8 cellular contexts compared by ENCODE assay signal in genomic region chr11:57324886-57325734, GRCh38. TPM values are rescaled to one million over a fixed set of nuclear protein-coding genes. Genes with fewer than 3 reads are reported as not detected.
DNase-seq lines count a peak whose midpoint lies in the region; ATAC-seq and TF ChIP-seq lines count a peak whose summit lies in the region.

A gene with protein sequence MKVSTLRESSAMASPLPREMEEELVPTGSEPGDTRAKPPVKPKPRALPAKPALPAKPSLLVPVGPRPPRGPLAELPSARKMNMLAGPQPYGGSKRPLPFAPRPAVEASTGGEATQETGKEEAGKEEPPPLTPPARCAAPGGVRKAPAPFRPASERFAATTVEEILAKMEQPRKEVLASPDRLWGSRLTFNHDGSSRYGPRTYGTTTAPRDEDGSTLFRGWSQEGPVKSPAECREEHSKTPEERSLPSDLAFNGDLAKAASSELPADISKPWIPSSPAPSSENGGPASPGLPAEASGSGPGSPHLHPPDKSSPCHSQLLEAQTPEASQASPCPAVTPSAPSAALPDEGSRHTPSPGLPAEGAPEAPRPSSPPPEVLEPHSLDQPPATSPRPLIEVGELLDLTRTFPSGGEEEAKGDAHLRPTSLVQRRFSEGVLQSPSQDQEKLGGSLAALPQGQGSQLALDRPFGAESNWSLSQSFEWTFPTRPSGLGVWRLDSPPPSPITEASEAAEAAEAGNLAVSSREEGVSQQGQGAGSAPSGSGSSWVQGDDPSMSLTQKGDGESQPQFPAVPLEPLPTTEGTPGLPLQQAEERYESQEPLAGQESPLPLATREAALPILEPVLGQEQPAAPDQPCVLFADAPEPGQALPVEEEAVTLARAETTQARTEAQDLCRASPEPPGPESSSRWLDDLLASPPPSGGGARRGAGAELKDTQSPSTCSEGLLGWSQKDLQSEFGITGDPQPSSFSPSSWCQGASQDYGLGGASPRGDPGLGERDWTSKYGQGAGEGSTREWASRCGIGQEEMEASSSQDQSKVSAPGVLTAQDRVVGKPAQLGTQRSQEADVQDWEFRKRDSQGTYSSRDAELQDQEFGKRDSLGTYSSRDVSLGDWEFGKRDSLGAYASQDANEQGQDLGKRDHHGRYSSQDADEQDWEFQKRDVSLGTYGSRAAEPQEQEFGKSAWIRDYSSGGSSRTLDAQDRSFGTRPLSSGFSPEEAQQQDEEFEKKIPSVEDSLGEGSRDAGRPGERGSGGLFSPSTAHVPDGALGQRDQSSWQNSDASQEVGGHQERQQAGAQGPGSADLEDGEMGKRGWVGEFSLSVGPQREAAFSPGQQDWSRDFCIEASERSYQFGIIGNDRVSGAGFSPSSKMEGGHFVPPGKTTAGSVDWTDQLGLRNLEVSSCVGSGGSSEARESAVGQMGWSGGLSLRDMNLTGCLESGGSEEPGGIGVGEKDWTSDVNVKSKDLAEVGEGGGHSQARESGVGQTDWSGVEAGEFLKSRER (N-terminal part only) (minus strand): TSS chr11:57324952. CDS start chr11:57321885, 3,067 bp downstream.

- peaks cover 16% of the 10 kb centered on the region for H3F3A ChIP-seq in SU-DHL-6 (ENCODE audit: insufficient read depth)

- TF ChIP-seq POLR2A in GM10847 (IDR thresholded peaks at IDR 0.05; ENCODE audit: extremely low read depth, insufficient read length) (peak; percentile 42), testis (IDR thresholded peaks at IDR 0.05) (peak; percentile 11)

- H3K4me3 ChIP-seq in SU-DHL-6 (ENCODE audit: insufficient read depth, low read length, poor library complexity, severe bottlenecking), result peak within 1 kb of the TSS; percentile 38
- H3K4me3 ChIP-seq in osteoblast (ENCODE audit: insufficient read depth, low read length), result peak within 1 kb of the TSS; percentile 96
- peak within 1 kb of the TSS; percentile 88 to 90 for H3K4me3 ChIP-seq in testis

- peak within 1 kb of the TSS; percentile 53 for H3K9ac ChIP-seq in SU-DHL-6 (ENCODE audit: low read length)

- H3K4me1 ChIP-seq in osteoblast (ENCODE audit: insufficient read depth, low read length) (peaks cover 41% of the 10 kb centered on the region), testis (peaks cover 39% of the 10 kb centered on the region)

- H3K4me2 ChIP-seq in SU-DHL-6 (ENCODE audit: low read depth, low read length, poor library complexity, severe bottlenecking), result peak within 1 kb of the TSS; percentile 61
- H3K4me2 ChIP-seq in osteoblast (ENCODE audit: insufficient read depth, low read length), result peak within 1 kb of the TSS; percentile 97

- H2AFZ ChIP-seq in SU-DHL-6 (ENCODE audit: low read depth, low read length, severe bottlenecking), result peak within 1 kb of the TSS; percentile 55
- H2AFZ ChIP-seq in osteoblast (ENCODE audit: low read length), result peak within 1 kb of the TSS; percentile 97

- H3K4me3 Mint-ChIP-seq in activated naive CD8-positive, alpha-beta T cell treated with anti-CD3 and anti-CD28 coated beads, Interleukin-2, amount 10 ng/mL, durations not matched to agents 7 days and 5 days, result peak within 1 kb of the TSS; percentile 85
- peak within 1 kb of the TSS; percentile 97 for H3K4me3 Mint-ChIP-seq in glutamatergic neuron (ENCODE audit: unreplicated experiment)

- H3K27me3 Mint-ChIP-seq in activated naive CD8-positive, alpha-beta T cell treated with anti-CD3 and anti-CD28 coated beads, Interleukin-2, amount 10 ng/mL, durations not matched to agents 7 days and 5 days, result no peaks in the 10 kb centered on the region
- H3K27me3 Mint-ChIP-seq in glutamatergic neuron (ENCODE audit: unreplicated experiment), result peaks cover 28% of the 10 kb centered on the region

- no peak for TF ChIP-seq CTCF in SU-DHL-6 (IDR thresholded peaks at IDR 0.05; ENCODE audit: insufficient read depth, low read length, poor library complexity, severe bottlenecking)
- TF ChIP-seq CTCF in glutamatergic neuron (IDR thresholded peaks at IDR 0.05; ENCODE audit: partially characterized antibody, unreplicated experiment), result no peak
- no peak for TF ChIP-seq CTCF in osteoblast (IDR thresholded peaks at IDR 0.05; ENCODE audit: extremely low read depth, low read depth, low read length)
- TF ChIP-seq CTCF in testis (IDR thresholded peaks at IDR 0.05), result peak in 1 of 3 experiments; percentile 3

- POLR2A ChIA-PET in activated naive CD8-positive, alpha-beta T cell treated with anti-CD3 and anti-CD28 coated beads, Interleukin-2, amount 10 ng/mL, durations not matched to agents 7 days and 5 days (lab: Charles Lee), result interaction anchor here (0.6 to 3.8 kb wide), 9 partner anchors 9 to 243 kb away, joined by 3 to 80 read pairs (median 3); partner anchors contain the start of genes SSRP1 and UBE2L6

- DNase-seq in NCI-H1105 (lab: John Stamatoyannopoulos, UW) (peak; percentile 93), glutamatergic neuron (peak; percentile 96), osteoblast (ENCODE audit: insufficient read length, low spot score, missing footprints) (peak; percentile 98), testis (peak; percentile 98)
- peak; percentile 91 for DNase-seq in activated naive CD8-positive, alpha-beta T cell treated with anti-CD3 and anti-CD28 coated beads, Interleukin-2, amount 10 ng/mL, durations not matched to agents 7 days and 5 days

- H3K9me3 Mint-ChIP-seq in activated naive CD8-positive, alpha-beta T cell treated with anti-CD3 and anti-CD28 coated beads, Interleukin-2, amount 10 ng/mL, durations not matched to agents 7 days and 5 days, result no peaks in the 10 kb centered on the region
- H3K9me3 Mint-ChIP-seq in glutamatergic neuron (ENCODE audit: unreplicated experiment), result peaks cover 25% of the 10 kb centered on the region

- peaks cover 41% of the 10 kb centered on the region for H3K36me3 Mint-ChIP-seq in activated naive CD8-positive, alpha-beta T cell treated with anti-CD3 and anti-CD28 coated beads, Interleukin-2, amount 10 ng/mL, durations not matched to agents 7 days and 5 days
- H3K36me3 Mint-ChIP-seq in glutamatergic neuron (ENCODE audit: unreplicated experiment), result no peaks in the 10 kb centered on the region

- no peaks in the 10 kb centered on the region for H3K9me2 ChIP-seq in SU-DHL-6 (replicated peaks; ENCODE audit: insufficient read depth, low read length)

- no peaks in the 10 kb centered on the region for H3K9me3 ChIP-seq in SU-DHL-6 (ENCODE audit: insufficient read depth, low read length)
- no peaks in the 10 kb centered on the region for H3K9me3 ChIP-seq in osteoblast (ENCODE audit: low read depth, low read length)
- H3K9me3 ChIP-seq in testis, result no peaks in the 10 kb centered on the region

- no peaks in the 10 kb centered on the region for H4K20me1 ChIP-seq in SU-DHL-6 (ENCODE audit: low read depth, low read length)
- H4K20me1 ChIP-seq in osteoblast (ENCODE audit: insufficient read depth, low read length), result peaks cover 20% of the 10 kb centered on the region

- H3K27me3 ChIP-seq in SU-DHL-6 (ENCODE audit: low read length) (no peaks in the 10 kb centered on the region), osteoblast (ENCODE audit: insufficient read depth, low read length) (no peaks in the 10 kb centered on the region), testis (no peaks in the 10 kb centered on the region)

- ATAC-seq in HG02623 (IDR thresholded peaks at IDR 0.05; ENCODE audit: unreplicated experiment), result peak; percentile 89
- peak; percentile 93 for ATAC-seq in activated naive CD8-positive, alpha-beta T cell treated with anti-CD3 and anti-CD28 coated beads, Interleukin-2, amount 10 ng/mL, durations not matched to agents 7 days and 5 days (ENCODE audit: low read depth)

- peak within 1 kb of the TSS; percentile 95 for H3K27ac Mint-ChIP-seq in activated naive CD8-positive, alpha-beta T cell treated with anti-CD3 and anti-CD28 coated beads, Interleukin-2, amount 10 ng/mL, durations not matched to agents 7 days and 5 days
- peak within 1 kb of the TSS; percentile 99 for H3K27ac Mint-ChIP-seq in glutamatergic neuron (ENCODE audit: unreplicated experiment)

- H3K27ac ChIP-seq in SU-DHL-6 (ENCODE audit: low read depth, low read length) (peak within 1 kb of the TSS; percentile 73), osteoblast (ENCODE audit: low read depth, low read length) (peak within 1 kb of the TSS; percentile 99), testis (peak within 1 kb of the TSS; percentile 84 to 98)

- 0 to 2% methylated on average over 24 to 33 of the region's 61 CpGs for WGBS in testis, 2 donors

- H3K79me2 ChIP-seq in SU-DHL-6 (ENCODE audit: insufficient read depth, low read length) (no peaks in the 10 kb centered on the region), osteoblast (ENCODE audit: insufficient read depth, low read length) (peaks cover 41% of the 10 kb centered on the region)

- intact Hi-C loops in testis (cut with DNase I; ENCODE audit: low total_unique reads), result no loop called here

- H3K4me1 Mint-ChIP-seq in activated naive CD8-positive, alpha-beta T cell treated with anti-CD3 and anti-CD28 coated beads, Interleukin-2, amount 10 ng/mL, durations not matched to agents 7 days and 5 days, result peaks cover 34% of the 10 kb centered on the region
- peaks cover 33% of the 10 kb centered on the region for H3K4me1 Mint-ChIP-seq in glutamatergic neuron (ENCODE audit: low read depth, unreplicated experiment)

- peaks cover 7% of the 10 kb centered on the region; the same call in 1 of the 2 replicates for H3K36me3 ChIP-seq in SU-DHL-6 (ENCODE audit: low read length)
- H3K36me3 ChIP-seq in osteoblast (ENCODE audit: insufficient read depth, low read length), result peaks cover 52% of the 10 kb centered on the region
- H3K36me3 ChIP-seq in testis (ENCODE audit: low read depth, missing control alignments), result no peaks in the 10 kb centered on the region

RNA-seq across cellular contexts. Expression of the gene that starts here (rescaled TPM):
- 10 to 100 TPM; 15.7 to 18.0 TPM for total RNA-seq in activated naive CD8-positive, alpha-beta T cell treated with anti-CD3 and anti-CD28 coated beads, Interleukin-2, amount 10 ng/mL, durations not matched to agents 7 days and 5 days
- total RNA-seq in glutamatergic neuron (ENCODE audit: unreplicated experiment) (198 TPM), osteoblast (71.6 and 74.6 TPM in 2 replicates), testis (10 to 100 TPM; 85.2 to 99.4 TPM)
- polyA plus RNA-seq in testis (ENCODE audit: insufficient read depth, low read depth, low replicate concordance), result 62.3 TPM

Comparison
In these comparisons a context has a peak if more than half of its experiments do, and no peak if none do; other contexts are left out.
1. Peak in every context shown above with its lines: DNase-seq, ATAC-seq, H3K4me3 ChIP-seq and H3K27ac ChIP-seq.
2. H3K4me3 ChIP-seq: peak in every context shown above with its lines; median percentile 96 in osteoblast; 89 in testis; 38 in SU-DHL-6.